Comparison of ENCODE assay signal across 1 cellular context in genomic region chr17:12672944-12673343, GRCh38.
TF ChIP-seq lines count a peak whose summit lies in the region.

No MANE protein-coding gene starts in this region.

TF ChIP-seq in IMR-90, 13 proteins besides CTCF, POLR2A, EP300 and RAD21 (continued from another document):
- no peak for TF ChIP-seq ELK1 (IDR thresholded peaks at IDR 0.05; ENCODE audit: borderline replicate concordance, low read depth, low read length)
- TF ChIP-seq SMC3 (IDR thresholded peaks at IDR 0.05; ENCODE audit: low read depth, low read length) = no peak
- TF ChIP-seq BHLHE40 (IDR thresholded peaks at IDR 0.05; ENCODE audit: low read depth, low read length) = no peak
- TF ChIP-seq USF2 (IDR thresholded peaks at IDR 0.05; ENCODE audit: low read depth, low read length) = no peak
- TF ChIP-seq MXI1 (IDR thresholded peaks at IDR 0.05; ENCODE audit: borderline replicate concordance, low read depth, low read length) = no peak
- no peak for TF ChIP-seq CEBPB (IDR thresholded peaks at IDR 0.05; ENCODE audit: low read depth, low read length)
- TF ChIP-seq FOS (IDR thresholded peaks at IDR 0.05; ENCODE audit: low read depth, low read length) = no peak
- no peak for TF ChIP-seq RCOR1 (IDR thresholded peaks at IDR 0.05; ENCODE audit: insufficient replicate concordance, low read length)
TF ChIP-seq in IMR-90: peak in this region for 0.
